Comparison of ENCODE assay signal across 21 cellular contexts in genomic region chr14:73250317-73250713, GRCh38.
"Had no signal": no experiment of that assay in that cellular context is flagged by ENCODE, and none has a peak within 500 bp of the region (broad histone marks: within the 10 kb centered on the region; RNA-seq: fewer than 3 reads in every experiment).

No MANE protein-coding gene starts in this region.

- H3K4me1 ChIP-seq: parathyroid adenoma, prostate gland, testis had no signal

- H3K4me3 Mint-ChIP-seq: effector memory CD8-positive, alpha-beta T cell; immature natural killer cell; natural killer cell; stimulated activated effector memory CD8-positive, alpha-beta T cell treated with anti-CD3 and anti-CD28 coated beads, Interleukin-12 subunit alpha, Interleukin-12 subunit beta, amount 100 ng/mL, for 72 hours; type B pancreatic cell had no signal

- H2AFZ ChIP-seq: parathyroid adenoma had no signal

- H3K27ac Mint-ChIP-seq: effector memory CD8-positive, alpha-beta T cell; immature natural killer cell; natural killer cell; stimulated activated effector memory CD8-positive, alpha-beta T cell treated with anti-CD3 and anti-CD28 coated beads, Interleukin-12 subunit alpha, Interleukin-12 subunit beta, amount 100 ng/mL, for 72 hours; type B pancreatic cell had no signal

- H3K79me2 ChIP-seq: parathyroid adenoma had no signal

- DNase-seq: cortex of kidney; effector memory CD8-positive, alpha-beta T cell; hypothalamus; immature natural killer cell; islet precursor cell; lower lobe of right lung; natural killer cell; sigmoid colon; stimulated activated CD4-positive, alpha-beta T cell treated with anti-CD3 and anti-CD28 coated beads, Interleukin-2, amount 100 ng/mL, for 24 hours; stimulated activated CD4-positive, alpha-beta T cell treated with anti-CD3 and anti-CD28 coated beads, Interleukin-4, amount 100 ng/mL, for 24 hours; stimulated activated naive CD8-positive, alpha-beta T cell treated with anti-CD3 and anti-CD28 coated beads, Interleukin-15, Interleukin-2, amounts not matched to agents 100 U/mL and 50 U/mL, for 24 hours; substantia nigra; testis; tibial artery had no signal

- H3K4me3 ChIP-seq: lower lobe of right lung, prostate gland, right atrium auricular region, sigmoid colon, testis, tibial artery had no signal

- ATAC-seq: effector memory CD8-positive, alpha-beta T cell; left ventricle myocardium superior; lower lobe of right lung; natural killer cell; stimulated activated effector memory CD8-positive, alpha-beta T cell treated with anti-CD3 and anti-CD28 coated beads, Interleukin-12 subunit alpha, Interleukin-12 subunit beta, amount 100 ng/mL, for 72 hours; stimulated activated naive CD8-positive, alpha-beta T cell treated with anti-CD3 and anti-CD28 coated beads, Interleukin-15, Interleukin-2, amounts not matched to agents 100 U/mL and 50 U/mL, for 24 hours had no signal

- H3K27me3 ChIP-seq: right atrium auricular region, testis had no signal

- H3K9me3 Mint-ChIP-seq: effector memory CD8-positive, alpha-beta T cell; immature natural killer cell; natural killer cell; stimulated activated effector memory CD8-positive, alpha-beta T cell treated with anti-CD3 and anti-CD28 coated beads, Interleukin-12 subunit alpha, Interleukin-12 subunit beta, amount 100 ng/mL, for 72 hours; type B pancreatic cell had no signal

- H3K27ac ChIP-seq: lower lobe of right lung, neutrophil, parathyroid adenoma, prostate gland, right atrium auricular region, sigmoid colon, testis, tibial artery had no signal

- H3K9ac ChIP-seq: parathyroid adenoma had no signal

- H3K36me3 ChIP-seq: lower lobe of right lung, neutrophil, prostate gland, right atrium auricular region had no signal

- H3K36me3 Mint-ChIP-seq: immature natural killer cell, natural killer cell, type B pancreatic cell had no signal

- H3K9me3 ChIP-seq: lower lobe of right lung, neutrophil, prostate gland, right atrium auricular region, sigmoid colon, testis, tibial artery had no signal
